25 cellular contexts compared by ENCODE assay signal in genomic region chr1:4702927-4703326, GRCh38. TPM values are rescaled to one million over a fixed set of nuclear protein-coding genes. Genes with fewer than 3 reads are reported as not detected.
DNase-seq lines count a peak whose midpoint lies in the region; ATAC-seq and TF ChIP-seq lines count a peak whose summit lies in the region.
"Had no signal": no experiment of that assay in that cellular context is flagged by ENCODE, and none has a peak within 500 bp of the region (broad histone marks: within the 10 kb centered on the region; RNA-seq: fewer than 3 reads in every experiment).

No MANE protein-coding gene starts in this region.

- peaks cover 30% of the 10 kb centered on the region for H3K4me1 Mint-ChIP-seq in osteocyte (ENCODE audit: unreplicated experiment)
- H3K4me1 Mint-ChIP-seq: activated naive CD4-positive, alpha-beta T cell treated with anti-CD3 and anti-CD28 coated beads, Interleukin-2, amount 10 ng/mL, durations not matched to agents 7 days and 5 days; WTC11 had no signal

- H3K27me3 ChIP-seq in dorsolateral prefrontal cortex = no peaks in the 10 kb centered on the region
- H3K27me3 ChIP-seq in smooth muscle cell (ENCODE audit: low read depth) = no peaks in the 10 kb centered on the region
- H3K27me3 ChIP-seq: BLaER1, neutrophil, upper lobe of right lung had no signal

- no peaks in the 10 kb centered on the region for H3K4me1 ChIP-seq in smooth muscle cell (ENCODE audit: low read depth)
- H3K4me1 ChIP-seq: gastroesophageal sphincter, upper lobe of right lung had no signal

- H3K27ac ChIP-seq in dorsolateral prefrontal cortex (peak overlapping the region in 49 of 59 donors; percentile 21 to 96 (median 74)), smooth muscle cell (ENCODE audit: low read depth) (no peak overlapping the region)
- H3K27ac ChIP-seq: 22Rv1, BLaER1, gastroesophageal sphincter, neutrophil, upper lobe of right lung had no signal

- no peak for ATAC-seq in HG03378 (IDR thresholded peaks at IDR 0.05; ENCODE audit: unreplicated experiment)
- ATAC-seq: activated CD8-positive, alpha-beta T cell treated with anti-CD3 and anti-CD28 coated beads, Interleukin-2, amount 10 ng/mL, durations not matched to agents 7 days and 5 days; activated T-cell treated with anti-CD3 and anti-CD28 coated beads, Interleukin-2, amount 50 U/mL, for 4 hours; gastroesophageal sphincter; GM12878; upper lobe of right lung; WTC11 had no signal

- no peaks in the 10 kb centered on the region for H3K36me3 ChIP-seq in smooth muscle cell (ENCODE audit: low read depth)
- H3K36me3 ChIP-seq: BLaER1, gastroesophageal sphincter, neutrophil, upper lobe of right lung had no signal

- no peaks in the 10 kb centered on the region for H3K79me2 ChIP-seq in smooth muscle cell (ENCODE audit: low read depth)

- no peak overlapping the region for H3K4me2 ChIP-seq in smooth muscle cell
- H3K4me2 ChIP-seq: BLaER1 had no signal

- peaks cover 6% of the 10 kb centered on the region for H3K9me3 Mint-ChIP-seq in osteocyte (ENCODE audit: unreplicated experiment)
- H3K9me3 Mint-ChIP-seq: activated naive CD4-positive, alpha-beta T cell treated with anti-CD3 and anti-CD28 coated beads, Interleukin-2, amount 10 ng/mL, durations not matched to agents 7 days and 5 days; activated T-cell treated with anti-CD3 and anti-CD28 coated beads, Interleukin-2, amount 50 U/mL, for 4 hours had no signal

- TF ChIP-seq CTCF in dorsolateral prefrontal cortex (IDR thresholded peaks at IDR 0.05 in 54 of 56, conservative IDR thresholded peaks at IDR 0.05 in 2 of 56; ENCODE audit: low read depth in 1 of 56, partially characterized antibody in 56 of 56) (no peak), osteocyte (IDR thresholded peaks at IDR 0.05) (no peak), smooth muscle cell (IDR thresholded peaks at IDR 0.05; ENCODE audit: borderline replicate concordance, insufficient read depth, poor library complexity, severe bottlenecking) (no peak)

- 84% methylated on average over 16 of the region's 16 CpGs for WGBS in smooth muscle cell (ENCODE audit: low lambda C conversion rate)

- H3K36me3 Mint-ChIP-seq in osteocyte (ENCODE audit: unreplicated experiment) = no peaks in the 10 kb centered on the region
- H3K36me3 Mint-ChIP-seq: activated naive CD4-positive, alpha-beta T cell treated with anti-CD3 and anti-CD28 coated beads, Interleukin-2, amount 10 ng/mL, durations not matched to agents 7 days and 5 days had no signal

- no peaks in the 10 kb centered on the region for H3K27me3 Mint-ChIP-seq in osteocyte (ENCODE audit: unreplicated experiment)
- H3K27me3 Mint-ChIP-seq: activated naive CD4-positive, alpha-beta T cell treated with anti-CD3 and anti-CD28 coated beads, Interleukin-2, amount 10 ng/mL, durations not matched to agents 7 days and 5 days had no signal

- peak; percentile 44 for DNase-seq in NCI-H345 (lab: John Stamatoyannopoulos, UW)
- no peak for DNase-seq in NCI-H345 treated with DMSO at 0.1 percent for 48 hours (lab: John Stamatoyannopoulos, UW; ENCODE audit: unreplicated experiment)
- peak; percentile 5 for DNase-seq in NCI-H510A treated with DMSO at 0.1 percent for 48 hours (lab: John Stamatoyannopoulos, UW)
- DNase-seq in dorsolateral prefrontal cortex = peak in 1 of 10 donors; percentile 57
- no peak for DNase-seq in osteocyte (ENCODE audit: extremely low spot score, unreplicated experiment)
- no peak for DNase-seq in NCI-H2107 treated with DMSO at 0.1 percent for 48 hours (lab: John Stamatoyannopoulos, UW; ENCODE audit: unreplicated experiment)
- DNase-seq in smooth muscle cell (lab: John Stamatoyannopoulos, UW; ENCODE audit: unreplicated experiment) = no peak
- DNase-seq: activated CD8-positive, alpha-beta T cell treated with anti-CD3 and anti-CD28 coated beads, Interleukin-2, amount 10 ng/mL, durations not matched to agents 7 days and 5 days; activated naive CD4-positive, alpha-beta T cell treated with anti-CD3 and anti-CD28 coated beads, Interleukin-2, amount 10 ng/mL, durations not matched to agents 7 days and 5 days; activated T-cell treated with anti-CD3 and anti-CD28 coated beads, Interleukin-2, amount 50 U/mL, for 4 hours; aorta; HFFc6; KBM-7; NCI-H187 treated with DMSO at 0.1 percent for 48 hours; NCI-H524 treated with DMSO at 0.1 percent for 48 hours; Right ventricle myocardium superior; upper lobe of right lung had no signal

- H3K9me3 ChIP-seq in smooth muscle cell (replicated peaks; ENCODE audit: low read depth) = no peaks in the 10 kb centered on the region
- H3K9me3 ChIP-seq: BLaER1, gastroesophageal sphincter, neutrophil, upper lobe of right lung had no signal

- H3K4me3 Mint-ChIP-seq in osteocyte (ENCODE audit: unreplicated experiment) = no peak overlapping the region
- H3K4me3 Mint-ChIP-seq: activated CD8-positive, alpha-beta T cell treated with anti-CD3 and anti-CD28 coated beads, Interleukin-2, amount 10 ng/mL, durations not matched to agents 7 days and 5 days; activated naive CD4-positive, alpha-beta T cell treated with anti-CD3 and anti-CD28 coated beads, Interleukin-2, amount 10 ng/mL, durations not matched to agents 7 days and 5 days; activated T-cell treated with anti-CD3 and anti-CD28 coated beads, Interleukin-2, amount 50 U/mL, for 4 hours; HFFc6; WTC11 had no signal

- no peak overlapping the region for H3K9ac ChIP-seq in smooth muscle cell (ENCODE audit: low read depth)
- H3K9ac ChIP-seq: BLaER1 had no signal

- no peaks in the 10 kb centered on the region for H3F3A ChIP-seq in smooth muscle cell (ENCODE audit: low read depth)

- no peak overlapping the region for H3K4me3 ChIP-seq in dorsolateral prefrontal cortex
- no peak overlapping the region for H3K4me3 ChIP-seq in smooth muscle cell
- H3K4me3 ChIP-seq: BLaER1, gastroesophageal sphincter, GM12878, upper lobe of right lung had no signal

- peak overlapping the region; percentile 61 for H3K27ac Mint-ChIP-seq in osteocyte (ENCODE audit: unreplicated experiment)
- H3K27ac Mint-ChIP-seq: activated CD8-positive, alpha-beta T cell treated with anti-CD3 and anti-CD28 coated beads, Interleukin-2, amount 10 ng/mL, durations not matched to agents 7 days and 5 days; activated naive CD4-positive, alpha-beta T cell treated with anti-CD3 and anti-CD28 coated beads, Interleukin-2, amount 10 ng/mL, durations not matched to agents 7 days and 5 days; HFFc6; WTC11 had no signal

- no peaks in the 10 kb centered on the region for H4K20me1 ChIP-seq in smooth muscle cell (ENCODE audit: low read depth)
- H4K20me1 ChIP-seq: BLaER1 had no signal

- intact Hi-C loops in dorsolateral prefrontal cortex (cut with DNase I) = loop anchor here in 1 of 2 donors (5.0 kb wide), 1 partner anchor 74 kb away; no protein-coding TSS in a partner anchor

- H2AFZ ChIP-seq in smooth muscle cell (ENCODE audit: low read depth) = no peak overlapping the region

RNA-seq across cellular contexts. Expression of gene AJAP1, which starts 48.5 kb away (rescaled TPM):
- total RNA-seq in dorsolateral prefrontal cortex (10 to 100 TPM; 21.7 to 74.9 (median 55.1) TPM), osteocyte (0.35 and 0.65 TPM in 2 replicates), smooth muscle cell (0.18 and 0.58 TPM in 2 replicates)
- polyA plus RNA-seq in smooth muscle cell = 0.10 TPM in 1 of 2 replicates, not detected in the other
- total RNA-seq: activated CD8-positive, alpha-beta T cell treated with anti-CD3 and anti-CD28 coated beads, Interleukin-2, amount 10 ng/mL, durations not matched to agents 7 days and 5 days; GM12878; HFFc6; T-helper 1 cell treated with Interleukin-12 subunit alpha and Interleukin-12 subunit beta and Interleukin-4 antibody, amounts not matched to agents 30 ng/mL and 1 ng/mL, for 36 hours had no signal
- polyA plus RNA-seq: aorta, GM12878 had no signal

Comparison
In these comparisons a context has a peak if more than half of its experiments do, and no peak if none do; other contexts are left out.
1. DNase-seq: peak in NCI-H345 (single experiment) and NCI-H510A treated with DMSO at 0.1 percent for 48 hours (single experiment); none in NCI-H345 treated with DMSO at 0.1 percent for 48 hours (single experiment), osteocyte (single experiment), NCI-H2107 treated with DMSO at 0.1 percent for 48 hours (single experiment) and smooth muscle cell (single experiment).
2. RNA of gene AJAP1, which starts 48.5 kb away (total RNA-seq): 21.7 to 74.9 TPM in dorsolateral prefrontal cortex; 0.18 to 0.58 TPM in smooth muscle cell and 0.35 to 0.65 TPM in osteocyte; every median in the first group is over 10 times any median in the second.